In the genomic region with DNA sequence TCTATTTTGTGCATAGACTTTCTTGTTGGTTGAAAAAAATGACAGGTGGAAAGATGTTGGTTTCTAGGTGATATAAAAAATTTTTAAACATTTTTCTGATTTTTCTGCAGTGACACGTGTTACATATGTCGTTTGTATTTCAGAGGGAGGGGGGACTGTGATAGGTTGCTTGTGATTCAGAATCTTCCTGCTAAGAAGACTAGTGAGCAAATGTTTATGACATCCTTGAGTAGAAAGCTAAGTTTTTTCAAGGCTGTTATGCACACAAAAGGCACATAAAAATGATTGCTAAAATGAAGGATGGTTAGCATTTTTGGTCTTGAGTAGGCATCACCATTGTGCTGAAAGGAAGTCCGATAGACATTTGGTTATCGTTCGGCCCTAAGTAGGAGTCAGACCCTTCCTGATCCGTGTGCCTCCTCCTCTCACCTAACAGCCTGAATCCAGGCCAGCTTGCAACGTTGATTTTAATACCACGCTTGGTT, we compare ENCODE assay signal across 8 cellular contexts. TPM values are rescaled to one million over a fixed set of nuclear protein-coding genes. Genes with fewer than 3 reads are reported as not detected.
DNase-seq lines count a peak whose midpoint lies in the region; ATAC-seq, FAIRE-seq and TF ChIP-seq lines count a peak whose summit lies in the region.

No MANE protein-coding gene starts in this region.

- FAIRE-seq in GM12892 (lab: Jason Lieb, UNC) = peak; percentile 76

- no peak for TF ChIP-seq POLR2A in GM12892 (IDR thresholded peaks at IDR 0.05; ENCODE audit: low read depth, low read length)

- TF ChIP-seq CTCF in nephron progenitor cell (IDR thresholded peaks at IDR 0.05) = no peak

- H3K27me3 Mint-ChIP-seq in nephron progenitor cell (ENCODE audit: low read depth, poor library complexity) = peaks cover 2% of the 10 kb centered on the region

- peak overlapping the region; percentile 22 for H3K27ac Mint-ChIP-seq in nephron progenitor cell

- no peaks in the 10 kb centered on the region for H3K9me3 Mint-ChIP-seq in nephron progenitor cell

- WGBS in ectodermal cell, 2 experiments = 13 to 23% methylated on average over 8 of the region's 8 CpGs

- peak overlapping the region; percentile 92 for H3K4me3 Mint-ChIP-seq in nephron progenitor cell

- peaks cover 34% of the 10 kb centered on the region for H3K36me3 Mint-ChIP-seq in nephron progenitor cell (ENCODE audit: low read depth)

- H3K27ac ChIP-seq in ectodermal cell (ENCODE audit: insufficient read depth, low read depth, low read length, poor library complexity, severe bottlenecking) = no peak overlapping the region

- no peak for ATAC-seq in HG03469 (IDR thresholded peaks at IDR 0.05; ENCODE audit: unreplicated experiment)

- H3K9me3 ChIP-seq in ectodermal cell (ENCODE audit: control insufficient read depth, low read length) = no peaks in the 10 kb centered on the region

- H3K36me3 ChIP-seq in ectodermal cell (ENCODE audit: control insufficient read depth, insufficient read depth, low read length) = peaks cover 9% of the 10 kb centered on the region

- in situ Hi-C loops in ACHN (cut with HindIII; ENCODE audit: low pct_ligation_motif_present, low pct_unique_long_range_greater_than_20kb, low sequenced_read_pairs) = no loop called here

- H3K4me1 ChIP-seq in ectodermal cell (ENCODE audit: control insufficient read depth, insufficient read depth, low read length) = peaks cover 7% of the 10 kb centered on the region

- peaks cover 31% of the 10 kb centered on the region for H3K4me1 Mint-ChIP-seq in nephron progenitor cell

- peak overlapping the region; percentile 90 for H3K4me3 ChIP-seq in ectodermal cell (ENCODE audit: insufficient read depth, low read depth, low read length)

- H3K27me3 ChIP-seq in ectodermal cell (ENCODE audit: control insufficient read depth, insufficient read depth, low read length, poor library complexity, severe bottlenecking) = peaks cover 4% of the 10 kb centered on the region

- peak; percentile 4 for DNase-seq in ACHN
- no peak for DNase-seq in GM12892 (ENCODE audit: insufficient read length)
- DNase-seq in RKO (ENCODE audit: low spot score) = peak; percentile 81
- no peak for DNase-seq in nephron progenitor cell
- no peak for DNase-seq in SKM-1 (lab: John Stamatoyannopoulos, UW; ENCODE audit: unreplicated experiment)
- no peak for DNase-seq in activated effector memory CD4-positive, alpha-beta T cell treated with anti-CD3 and anti-CD28 coated beads, Interleukin-2, amount 50 U/mL, for 16 hours

RNA-seq across cellular contexts. Expression of a gene that starts 1.5 kb away (rescaled TPM):
- polyA plus RNA-seq in GM12892 (2012; ENCODE audit: missing spikeins) = 39.1 TPM
- 39.1 TPM for polyA plus RNA-seq in ectodermal cell (2013, experiment 1 of 4)
- polyA plus RNA-seq in ectodermal cell (2013, experiment 2 of 4) = 48.6 TPM
- 41.1 TPM for polyA plus RNA-seq in ectodermal cell (2013, experiment 3 of 4)
- polyA plus RNA-seq in ectodermal cell (2013, experiment 4 of 4) = 46.0 TPM

RNA-seq across cellular contexts. Expression of a gene that starts 23.2 kb away (rescaled TPM):
- polyA plus RNA-seq in GM12892 (2012; ENCODE audit: missing spikeins) = 48.0 TPM
- 31.4 TPM for polyA plus RNA-seq in ectodermal cell (2013, experiment 1 of 4)
- 34.5 TPM for polyA plus RNA-seq in ectodermal cell (2013, experiment 2 of 4)
- 33.1 TPM for polyA plus RNA-seq in ectodermal cell (2013, experiment 3 of 4)
- 36.2 TPM for polyA plus RNA-seq in ectodermal cell (2013, experiment 4 of 4)

Comparison
In these comparisons a context has a peak if more than half of its experiments do, and no peak if none do; other contexts are left out.
1. DNase-seq: peak in ACHN (single experiment) and RKO (single experiment); none in GM12892 (single experiment), nephron progenitor cell (single experiment), SKM-1 (single experiment) and activated effector memory CD4-positive, alpha-beta T cell treated with anti-CD3 and anti-CD28 coated beads, Interleukin-2, amount 50 U/mL, for 16 hours (single experiment).